In genomic region chr15:84872009-84872900, GRCh38 we compare ENCODE assay signal across 18 cellular contexts. TPM values are rescaled to one million over a fixed set of nuclear protein-coding genes. Genes with fewer than 3 reads are reported as not detected.
"Had no signal": no experiment of that assay in that cellular context is flagged by ENCODE, and none has a peak within 500 bp of the region (broad histone marks: within the 10 kb centered on the region; RNA-seq: fewer than 3 reads in every experiment).

No MANE protein-coding gene starts in this region.

- DNase-seq: activated CD4-positive, alpha-beta T cell treated with anti-CD3 and anti-CD28 coated beads, Interleukin-2, amount 10 ng/mL, durations not matched to agents 24 days and 14 days; activated naive CD4-positive, alpha-beta T cell treated with Interleukin-2 at 50 U/mL for 16 hours; activated naive CD8-positive, alpha-beta T cell treated with anti-CD3 and anti-CD28 coated beads, Interleukin-2, amount 50 U/mL, for 24 hours; cerebellar nuclear complex; foreskin fibroblast; kidney; sigmoid colon; stimulated activated CD4-positive, alpha-beta T cell treated with anti-CD3 and anti-CD28 coated beads, Interleukin-4, amount 100 ng/mL, for 24 hours; T-helper 1 cell; WERI-Rb-1 had no signal

- H3K4me1 Mint-ChIP-seq: activated CD4-positive, alpha-beta T cell treated with anti-CD3 and anti-CD28 coated beads, Interleukin-2, amount 10 ng/mL, durations not matched to agents 24 days and 14 days; activated naive CD8-positive, alpha-beta T cell treated with anti-CD3 and anti-CD28 coated beads, Interleukin-2, amount 50 U/mL, for 24 hours had no signal

- H3K27ac Mint-ChIP-seq: activated CD4-positive, alpha-beta T cell treated with anti-CD3 and anti-CD28 coated beads, Interleukin-2, amount 10 ng/mL, durations not matched to agents 24 days and 14 days; activated naive CD8-positive, alpha-beta T cell treated with anti-CD3 and anti-CD28 coated beads, Interleukin-2, amount 50 U/mL, for 24 hours; stimulated activated naive CD8-positive, alpha-beta T cell treated with anti-CD3 and anti-CD28 coated beads, Interleukin-15, Interleukin-2, amounts not matched to agents 100 ng/mL and 50 ng/mL, for 24 hours had no signal

- H3K27me3 Mint-ChIP-seq: activated CD4-positive, alpha-beta T cell treated with anti-CD3 and anti-CD28 coated beads, Interleukin-2, amount 10 ng/mL, durations not matched to agents 24 days and 14 days; activated naive CD8-positive, alpha-beta T cell treated with anti-CD3 and anti-CD28 coated beads, Interleukin-2, amount 50 U/mL, for 24 hours; stimulated activated naive CD8-positive, alpha-beta T cell treated with anti-CD3 and anti-CD28 coated beads, Interleukin-15, Interleukin-2, amounts not matched to agents 100 ng/mL and 50 ng/mL, for 24 hours had no signal

- H3K4me3 Mint-ChIP-seq: activated CD4-positive, alpha-beta T cell treated with anti-CD3 and anti-CD28 coated beads, Interleukin-2, amount 10 ng/mL, durations not matched to agents 24 days and 14 days; activated naive CD8-positive, alpha-beta T cell treated with anti-CD3 and anti-CD28 coated beads, Interleukin-2, amount 50 U/mL, for 24 hours; stimulated activated naive CD8-positive, alpha-beta T cell treated with anti-CD3 and anti-CD28 coated beads, Interleukin-15, Interleukin-2, amounts not matched to agents 100 ng/mL and 50 ng/mL, for 24 hours had no signal

- H3K27me3 ChIP-seq: body of pancreas, sigmoid colon had no signal

- H3K4me3 ChIP-seq: body of pancreas, sigmoid colon had no signal

- H3K9me3 ChIP-seq: body of pancreas, sigmoid colon had no signal

- H3K4me1 ChIP-seq: body of pancreas had no signal

- H3K9me3 Mint-ChIP-seq: activated CD4-positive, alpha-beta T cell treated with anti-CD3 and anti-CD28 coated beads, Interleukin-2, amount 10 ng/mL, durations not matched to agents 24 days and 14 days; activated naive CD8-positive, alpha-beta T cell treated with anti-CD3 and anti-CD28 coated beads, Interleukin-2, amount 50 U/mL, for 24 hours; stimulated activated naive CD8-positive, alpha-beta T cell treated with anti-CD3 and anti-CD28 coated beads, Interleukin-15, Interleukin-2, amounts not matched to agents 100 ng/mL and 50 ng/mL, for 24 hours had no signal

- FAIRE-seq: endometrium, kidney had no signal

- H3K27ac ChIP-seq: body of pancreas, WERI-Rb-1 had no signal

RNA-seq across cellular contexts. Expression of gene SLC28A1, which starts 12.2 kb away (rescaled TPM):
- total RNA-seq: activated CD4-positive, alpha-beta T cell treated with anti-CD3 and anti-CD28 coated beads, Interleukin-2, amount 10 ng/mL, durations not matched to agents 24 days and 14 days; dermis microvascular lymphatic vessel endothelial cell; esophagus mucosa; lower leg skin; sigmoid colon; temporal lobe; ureter had no signal
- polyA plus RNA-seq: sigmoid colon had no signal
